9 cellular contexts compared by ENCODE assay signal in genomic region chr11:14974723-14975587, GRCh38. TPM values are rescaled to one million over a fixed set of nuclear protein-coding genes. Genes with fewer than 3 reads are reported as not detected.
DNase-seq lines count a peak whose midpoint lies in the region; ATAC-seq, FAIRE-seq and TF ChIP-seq lines count a peak whose summit lies in the region.
"Had no signal": no experiment of that assay in that cellular context is flagged by ENCODE, and none has a peak within 500 bp of the region (broad histone marks: within the 10 kb centered on the region; RNA-seq: fewer than 3 reads in every experiment).

No MANE protein-coding gene starts in this region.

- H3K9me1 ChIP-seq in keratinocyte (ENCODE audit: control insufficient read depth, extremely low read depth, insufficient read depth, low read length) = no peaks in the 10 kb centered on the region

- intact Hi-C loops in body of pancreas (cut with DNase I) = loop anchor here (10.0 kb wide), 1 partner anchor 100 kb away; the partner anchor contains the start of gene CALCB

- H3K79me2 ChIP-seq in keratinocyte (ENCODE audit: control insufficient read depth, insufficient read depth, low read length) = no peaks in the 10 kb centered on the region

- TF ChIP-seq CTCF in GM06990 (IDR thresholded peaks at IDR 0.05; ENCODE audit: insufficient read depth, low read length, poor library complexity, severe bottlenecking) (peak; percentile 80), body of pancreas (IDR thresholded peaks at IDR 0.05) (peak; percentile 53 to 63 (median 57)), keratinocyte (optimal IDR thresholded peaks at IDR 0.05 in 1 of 3, IDR thresholded peaks at IDR 0.05 in 1 of 3, conservative IDR thresholded peaks at IDR 0.05 in 1 of 3; ENCODE audit: extremely low read depth in 1 of 3, insufficient read depth in 2 of 3, low read length in 3 of 3) (peak; percentile 75 to 79 (median 75))

- peaks cover 40% of the 10 kb centered on the region for H3K4me1 ChIP-seq in body of pancreas
- H3K4me1 ChIP-seq in keratinocyte (ENCODE audit: control insufficient read depth, extremely low read depth, insufficient read depth, low read length) = peaks cover 11% of the 10 kb centered on the region

- FAIRE-seq in keratinocyte (lab: Jason Lieb, UNC) = no peak

- H3K9me3 ChIP-seq in body of pancreas (no peaks in the 10 kb centered on the region), keratinocyte (ENCODE audit: control insufficient read depth, low read depth, low read length) (no peaks in the 10 kb centered on the region)

- H3K27ac ChIP-seq in body of pancreas (no peak overlapping the region), keratinocyte (ENCODE audit: control insufficient read depth, insufficient read depth, low read length) (no peak overlapping the region)

- peak overlapping the region; percentile 55 for H3K4me2 ChIP-seq in keratinocyte (ENCODE audit: control insufficient read depth, extremely low read depth, insufficient read depth, low read depth, low read length)

- TF ChIP-seq POLR2A in body of pancreas (IDR thresholded peaks at IDR 0.05) = no peak

- H4K20me1 ChIP-seq in keratinocyte (ENCODE audit: control insufficient read depth, extremely low read depth, insufficient read depth, low read length) = no peaks in the 10 kb centered on the region

- no peak overlapping the region for H3K4me3 ChIP-seq in GM06990 (replicated peaks; ENCODE audit: low read depth, low read length)
- no peak overlapping the region for H3K4me3 ChIP-seq in body of pancreas
- H3K4me3 ChIP-seq in keratinocyte (ENCODE audit: control insufficient read depth in 2 of 3, extremely low read depth in 1 of 3, insufficient read depth in 2 of 3, low read depth in 1 of 3, low read length in 3 of 3) = peak overlapping the region in 1 of 3 experiments; percentile 20

- WGBS in body of pancreas, 2 donors = 3 to 4% methylated on average over 29 to 32 of the region's 32 CpGs

- H3K9ac ChIP-seq in keratinocyte (ENCODE audit: control insufficient read depth, extremely low read depth, insufficient read depth, low read length) = no peak overlapping the region

- peak; percentile 48 for ATAC-seq in HG03175 (IDR thresholded peaks at IDR 0.05; ENCODE audit: unreplicated experiment)
- ATAC-seq in body of pancreas = peak; percentile 61
- no peak for ATAC-seq in HG03520 (IDR thresholded peaks at IDR 0.05; ENCODE audit: unreplicated experiment)

- H3K36me3 ChIP-seq in GM06990 (ENCODE audit: control insufficient read depth, insufficient read depth, low read length) = no peaks in the 10 kb centered on the region
- no peaks in the 10 kb centered on the region for H3K36me3 ChIP-seq in body of pancreas (replicated peaks in 1 of 2; ENCODE audit: insufficient read depth in 1 of 2, low read depth in 2 of 2)
- H3K36me3 ChIP-seq in keratinocyte (ENCODE audit: control insufficient read depth in 2 of 2, extremely low read depth in 1 of 2, insufficient read depth in 2 of 2, low read length in 2 of 2) = no peaks in the 10 kb centered on the region

- dilution Hi-C loops in keratinocyte (cut with MboI; ENCODE audit: extremely low pct_ligation_motif_present, low sequenced_read_pairs) = no loop called here

- H2AFZ ChIP-seq in keratinocyte (ENCODE audit: control insufficient read depth, low read length) = no peak overlapping the region

- H3K27me3 ChIP-seq in GM06990 (replicated peaks; ENCODE audit: control insufficient read depth, insufficient read depth, low read length) (peaks cover 3% of the 10 kb centered on the region), body of pancreas (no peaks in the 10 kb centered on the region), keratinocyte (ENCODE audit: control insufficient read depth, extremely low read depth, insufficient read depth, low read length) (peaks cover 61% of the 10 kb centered on the region)

- peak; percentile 30 for DNase-seq in GM06990 (ENCODE audit: extremely low read depth, insufficient read length)
- peak in 4 of 5 experiments; percentile 13 to 68 (median 27) for DNase-seq in T-helper 2 cell
- DNase-seq in body of pancreas = peak; percentile 53 to 68 (median 59)
- DNase-seq in keratinocyte (ENCODE audit: low read depth, low spot score) = no peak
- peak; percentile 29 to 64 (median 34) for DNase-seq in stimulated activated CD4-positive, alpha-beta T cell treated with anti-CD3 and anti-CD28 coated beads, TNF-alpha, amount 100 ng/mL, for 24 hours (ENCODE audit: low read depth in 3 of 3)
- no peak for DNase-seq in NOMO-1 treated with DMSO at 0.1 percent for 48 hours (lab: John Stamatoyannopoulos, UW; ENCODE audit: unreplicated experiment)

RNA-seq across cellular contexts. Expression of gene CALCA, which starts 2.8 kb away (rescaled TPM):
- not detected for total RNA-seq in body of pancreas
- not detected in 3 replicates for polyA plus RNA-seq in keratinocyte
- polyA plus RNA-seq in keratinocyte (2011; ENCODE audit: low read depth) = not detected
- polyA plus RNA-seq in keratinocyte (2011; cell fraction: cytosol; rRNA removed) = not detected in 2 replicates
- polyA plus RNA-seq in keratinocyte (2011; cell fraction: nucleus; rRNA removed) = not detected in 2 replicates
- not detected in 2 replicates for polyA plus RNA-seq in keratinocyte (2012; ENCODE audit: low replicate concordance)
- not detected in 3 replicates for polyA minus RNA-seq in keratinocyte
- not detected for polyA minus RNA-seq in keratinocyte (2011; cell fraction: cytosol; rRNA and poly(A)+ RNA removed)
- polyA minus RNA-seq in keratinocyte (2011; cell fraction: nucleus; rRNA and poly(A)+ RNA removed) = not detected in 2 replicates
- total RNA-seq: T-helper 2 cell treated with Interferon-gamma antibody and Interleukin-4, amounts not matched to agents 100 ng/mL and 5 ng/mL, for 36 hours had no signal

Comparison
In these comparisons a context has a peak if more than half of its experiments do, and no peak if none do; other contexts are left out.
1. DNase-seq: peak in GM06990 (single experiment), T-helper 2 cell (4 of 5), body of pancreas (4 of 4) and stimulated activated CD4-positive, alpha-beta T cell treated with anti-CD3 and anti-CD28 coated beads, TNF-alpha, amount 100 ng/mL, for 24 hours (3 of 3); none in keratinocyte (single experiment) and NOMO-1 treated with DMSO at 0.1 percent for 48 hours (single experiment).
2. Peak in every context shown above with its lines, with median percentiles within 50 percentile points of each other: CTCF ChIP-seq.